In genomic region chr16:89721644-89722391, GRCh38 we compare ENCODE assay signal across 8 cellular contexts. TPM values are rescaled to one million over a fixed set of nuclear protein-coding genes. Genes with fewer than 3 reads are reported as not detected.
A peak's percentile ranks its signal among the peaks of the same experiment; 100 is the strongest.
DNase-seq lines count a peak whose midpoint lies in the region; ATAC-seq and TF ChIP-seq lines count a peak whose summit lies in the region.

No MANE protein-coding gene starts in this region.

- TF ChIP-seq CTCF in SU-DHL-6 (IDR thresholded peaks at IDR 0.05; ENCODE audit: insufficient read depth, low read length, poor library complexity, severe bottlenecking) (no peak), right atrium auricular region (IDR thresholded peaks at IDR 0.05) (no peak), gastrocnemius medialis (IDR thresholded peaks at IDR 0.05 in 4 of 5, conservative IDR thresholded peaks at IDR 0.05 in 1 of 5) (peak in 1 of 5 experiments; percentile 8)

- H3K36me3 ChIP-seq in SU-DHL-6 (ENCODE audit: low read length) (no peaks in the 10 kb centered on the region), right atrium auricular region (peaks cover 41% of the 10 kb centered on the region), gastrocnemius medialis (peaks cover 0 to 33% of the 10 kb centered on the region in 2 donors)

- H3K9me3 Mint-ChIP-seq in activated naive CD8-positive, alpha-beta T cell treated with anti-CD3 and anti-CD28 coated beads, Interleukin-2, amount 10 ng/mL, durations not matched to agents 7 days and 5 days, result no peaks in the 10 kb centered on the region

- no peaks in the 10 kb centered on the region for H3K79me2 ChIP-seq in SU-DHL-6 (ENCODE audit: insufficient read depth, low read length)

- POLR2A ChIA-PET in activated naive CD8-positive, alpha-beta T cell treated with anti-CD3 and anti-CD28 coated beads, Interleukin-2, amount 10 ng/mL, durations not matched to agents 7 days and 5 days (lab: Charles Lee), result interaction anchor here (0.6 to 3.5 kb wide), 6 partner anchors 16 to 245 kb away, joined by 3 to 33 read pairs (median 6); partner anchors contain the start of gene SPATA2L

- in situ Hi-C loops in GM18951 (cut with MboI; ENCODE audit: low sequenced_read_pairs, unreplicated experiment), result no loop called here
- in situ Hi-C loops in gastrocnemius medialis (cut with MboI; ENCODE audit: low sequenced_read_pairs in 4 of 4), result no loop called here

- H3K4me1 Mint-ChIP-seq in activated naive CD8-positive, alpha-beta T cell treated with anti-CD3 and anti-CD28 coated beads, Interleukin-2, amount 10 ng/mL, durations not matched to agents 7 days and 5 days, result peaks cover 34% of the 10 kb centered on the region

- H3K27ac Mint-ChIP-seq in activated naive CD8-positive, alpha-beta T cell treated with anti-CD3 and anti-CD28 coated beads, Interleukin-2, amount 10 ng/mL, durations not matched to agents 7 days and 5 days, result peak overlapping the region; percentile 97

- H3F3A ChIP-seq in SU-DHL-6 (ENCODE audit: insufficient read depth), result peaks cover 5% of the 10 kb centered on the region

- peak; percentile 32 for ATAC-seq in HG03175 (IDR thresholded peaks at IDR 0.05; ENCODE audit: unreplicated experiment)
- peak; percentile 19 for ATAC-seq in activated naive CD8-positive, alpha-beta T cell treated with anti-CD3 and anti-CD28 coated beads, Interleukin-2, amount 10 ng/mL, durations not matched to agents 7 days and 5 days (ENCODE audit: low read depth)
- peak; percentile 13 to 45 for ATAC-seq in gastrocnemius medialis

- peak overlapping the region; percentile 54; the same call in 1 of the 2 replicates for H3K27ac ChIP-seq in SU-DHL-6 (ENCODE audit: low read depth, low read length)
- H3K27ac ChIP-seq in right atrium auricular region, result peak overlapping the region; percentile 97 to 100
- H3K27ac ChIP-seq in gastrocnemius medialis, result peak overlapping the region; percentile 85 to 99 (median 95)

- peaks cover 0 to 38% of the 10 kb centered on the region in 2 donors for H3K4me1 ChIP-seq in right atrium auricular region
- peaks cover 27 to 33% of the 10 kb centered on the region in 2 donors for H3K4me1 ChIP-seq in gastrocnemius medialis

- H3K9me3 ChIP-seq in SU-DHL-6 (ENCODE audit: insufficient read depth, low read length) (no peaks in the 10 kb centered on the region), right atrium auricular region (no peaks in the 10 kb centered on the region), gastrocnemius medialis (no peaks in the 10 kb centered on the region)

- DNase-seq in AG08396 (ENCODE audit: low spot score) (peak; percentile 70), right atrium auricular region (ENCODE audit: low spot score) (no peak), gastrocnemius medialis (peak in 1 of 2 donors; percentile 31), globus pallidus (ENCODE audit: low spot score) (no peak)
- DNase-seq in activated naive CD8-positive, alpha-beta T cell treated with anti-CD3 and anti-CD28 coated beads, Interleukin-2, amount 10 ng/mL, durations not matched to agents 7 days and 5 days, result peak; percentile 86

- no peaks in the 10 kb centered on the region for H3K9me2 ChIP-seq in SU-DHL-6 (replicated peaks; ENCODE audit: insufficient read depth, low read length)

- intact Hi-C loops in gastrocnemius medialis (cut with DNase I; ENCODE audit: low total_unique reads), result loop anchor here (1.0 to 5.0 kb wide), 3 partner anchors 36 to 150 kb away; partner anchors contain the start of genes CDK10, CHMP1A, SPATA33 and TCF25

- peak overlapping the region; percentile 68 for H3K4me2 ChIP-seq in SU-DHL-6 (ENCODE audit: low read depth, low read length, poor library complexity, severe bottlenecking)

- H3K9ac ChIP-seq in SU-DHL-6 (ENCODE audit: low read length), result peak overlapping the region; percentile 75

- H3K36me3 Mint-ChIP-seq in activated naive CD8-positive, alpha-beta T cell treated with anti-CD3 and anti-CD28 coated beads, Interleukin-2, amount 10 ng/mL, durations not matched to agents 7 days and 5 days, result peaks cover 12% of the 10 kb centered on the region

- H4K20me1 ChIP-seq in SU-DHL-6 (ENCODE audit: low read depth, low read length), result peaks cover 7% of the 10 kb centered on the region; the same call in 1 of the 2 replicates

- H3K4me3 Mint-ChIP-seq in activated naive CD8-positive, alpha-beta T cell treated with anti-CD3 and anti-CD28 coated beads, Interleukin-2, amount 10 ng/mL, durations not matched to agents 7 days and 5 days, result peak overlapping the region; percentile 99

- TF ChIP-seq POLR2A in GM18951 (IDR thresholded peaks at IDR 0.05; ENCODE audit: extremely low read depth, insufficient read depth, insufficient read length) (peak; percentile 58), gastrocnemius medialis (IDR thresholded peaks at IDR 0.05) (no peak)

- H3K27me3 ChIP-seq in SU-DHL-6 (ENCODE audit: low read length) (no peaks in the 10 kb centered on the region), right atrium auricular region (no peaks in the 10 kb centered on the region), gastrocnemius medialis (no peaks in the 10 kb centered on the region)

- H3K4me3 ChIP-seq in SU-DHL-6 (ENCODE audit: insufficient read depth, low read length, poor library complexity, severe bottlenecking) (peak overlapping the region; percentile 90), right atrium auricular region (peak overlapping the region; percentile 82 to 95), gastrocnemius medialis (peak overlapping the region; percentile 67 to 92 (median 81))

- H2AFZ ChIP-seq in SU-DHL-6 (ENCODE audit: low read depth, low read length, severe bottlenecking), result peak overlapping the region; percentile 95

- H3K27me3 Mint-ChIP-seq in activated naive CD8-positive, alpha-beta T cell treated with anti-CD3 and anti-CD28 coated beads, Interleukin-2, amount 10 ng/mL, durations not matched to agents 7 days and 5 days, result no peaks in the 10 kb centered on the region

RNA-seq across cellular contexts. Expression of gene ZNF276, which starts 0.5 kb away (rescaled TPM):
- 100 to 1,000 TPM in 1 of 2 experiments, 10 to 100 TPM in 1; 98.0 to 107 TPM for total RNA-seq in activated naive CD8-positive, alpha-beta T cell treated with anti-CD3 and anti-CD28 coated beads, Interleukin-2, amount 10 ng/mL, durations not matched to agents 7 days and 5 days
- total RNA-seq in right atrium auricular region (10 to 100 TPM; 10.0 to 11.1 TPM), gastrocnemius medialis (10 to 100 TPM; 11.1 to 13.6 (median 11.5) TPM)

RNA-seq across cellular contexts. Expression of gene VPS9D1, which starts 1.1 kb away (rescaled TPM):
- 10 to 100 TPM; 10.3 to 12.8 TPM for total RNA-seq in activated naive CD8-positive, alpha-beta T cell treated with anti-CD3 and anti-CD28 coated beads, Interleukin-2, amount 10 ng/mL, durations not matched to agents 7 days and 5 days
- 10 to 100 TPM in 1 of 2 donors, 1 to 10 TPM in 1; 7.3 to 11.3 TPM for total RNA-seq in right atrium auricular region
- 1 to 10 TPM; 2.3 to 9.4 (median 3.4) TPM for total RNA-seq in gastrocnemius medialis

RNA-seq across cellular contexts. Expression of gene SPATA2L, which starts 20.3 kb away (rescaled TPM):
- total RNA-seq in activated naive CD8-positive, alpha-beta T cell treated with anti-CD3 and anti-CD28 coated beads, Interleukin-2, amount 10 ng/mL, durations not matched to agents 7 days and 5 days, result 1 to 10 TPM; 7.6 to 8.0 TPM
- total RNA-seq in right atrium auricular region, result 10 to 100 TPM in 1 of 2 donors, 1 to 10 TPM in 1; 5.9 to 12.7 TPM
- total RNA-seq in gastrocnemius medialis, result 1 to 10 TPM; 1.3 to 7.5 (median 3.2) TPM

RNA-seq across cellular contexts. Expression of gene CDK10, which starts 35.3 kb away (rescaled TPM):
- 100 to 1,000 TPM; 103 to 104 TPM for total RNA-seq in activated naive CD8-positive, alpha-beta T cell treated with anti-CD3 and anti-CD28 coated beads, Interleukin-2, amount 10 ng/mL, durations not matched to agents 7 days and 5 days
- 10 to 100 TPM; 13.8 to 20.2 TPM for total RNA-seq in right atrium auricular region
- total RNA-seq in gastrocnemius medialis, result 10 to 100 TPM; 16.9 to 26.1 (median 19.7) TPM

Comparison
In these comparisons a context has a peak if more than half of its experiments do, and no peak if none do; other contexts are left out.
1. DNase-seq: peak in AG08396 (single experiment) and activated naive CD8-positive, alpha-beta T cell treated with anti-CD3 and anti-CD28 coated beads, Interleukin-2, amount 10 ng/mL, durations not matched to agents 7 days and 5 days (single experiment); none in right atrium auricular region (single experiment) and globus pallidus (single experiment).
2. RNA of gene ZNF276, which starts 0.5 kb away (total RNA-seq): 98.0 to 107 TPM in activated naive CD8-positive, alpha-beta T cell treated with anti-CD3 and anti-CD28 coated beads, Interleukin-2, amount 10 ng/mL, durations not matched to agents 7 days and 5 days; 11.1 to 13.6 TPM in gastrocnemius medialis and 10.0 to 11.1 TPM in right atrium auricular region; every median in the first group is over 4 times any median in the second.
3. Peak in every context shown above with its lines, with median percentiles within 50 percentile points of each other: ATAC-seq, H3K27ac ChIP-seq and H3K4me3 ChIP-seq.